ENCODE assay signal across 2 cellular contexts in the genomic region with DNA sequence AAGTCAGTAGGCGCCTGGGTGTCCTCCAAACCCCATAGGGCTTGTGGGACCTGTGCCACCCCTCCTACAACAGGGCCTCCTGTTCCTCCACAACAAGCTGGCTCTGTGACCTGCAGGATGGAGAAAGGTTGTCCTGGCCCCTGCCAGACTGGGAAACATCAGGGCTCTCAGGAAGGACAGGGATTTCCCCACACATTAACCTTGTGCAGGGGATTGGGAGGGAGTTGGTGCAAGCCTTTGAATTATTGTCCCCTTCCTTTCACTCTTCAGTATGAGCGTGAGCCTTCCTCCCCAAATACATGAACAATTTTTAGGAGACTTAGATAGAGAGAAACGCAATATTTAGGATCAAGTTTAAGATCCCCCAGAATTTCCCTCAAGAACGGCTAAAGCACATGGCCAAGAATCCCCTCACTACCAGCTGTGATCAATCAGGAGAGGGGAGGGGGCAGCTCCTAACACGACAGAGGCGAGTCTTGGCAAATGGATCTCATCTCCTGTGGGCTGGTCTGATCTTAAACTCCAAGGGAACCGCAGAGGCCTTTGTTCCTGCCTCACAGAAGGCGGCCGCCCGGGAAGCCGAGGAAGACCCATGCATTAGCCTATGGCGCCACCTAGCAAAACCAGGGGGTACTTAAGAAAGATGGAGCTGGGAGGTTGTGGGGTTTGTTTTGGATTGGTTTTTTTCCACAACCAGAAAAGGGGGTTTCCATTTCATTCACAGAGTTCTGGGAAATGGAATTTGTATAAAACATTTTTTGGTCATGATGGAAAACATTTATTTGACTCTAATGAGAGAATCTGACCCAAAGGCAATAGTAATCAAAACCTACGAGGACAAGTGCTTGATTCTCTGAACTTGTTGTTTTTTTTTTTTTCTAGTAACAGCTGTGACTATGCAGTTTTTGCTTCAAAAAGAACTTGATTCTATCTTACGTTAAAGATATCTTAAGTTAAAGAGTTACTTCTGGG.
TF ChIP-seq lines count a peak whose summit lies in the region.

No MANE protein-coding gene starts in this region.

TF ChIP-seq in SK-N-SH treated with all-trans-retinoic acid at 6 μM for 48 hours, 23 proteins besides CTCF, POLR2A, EP300 and RAD21 (continued from another document):
- TF ChIP-seq, protein P1, sequence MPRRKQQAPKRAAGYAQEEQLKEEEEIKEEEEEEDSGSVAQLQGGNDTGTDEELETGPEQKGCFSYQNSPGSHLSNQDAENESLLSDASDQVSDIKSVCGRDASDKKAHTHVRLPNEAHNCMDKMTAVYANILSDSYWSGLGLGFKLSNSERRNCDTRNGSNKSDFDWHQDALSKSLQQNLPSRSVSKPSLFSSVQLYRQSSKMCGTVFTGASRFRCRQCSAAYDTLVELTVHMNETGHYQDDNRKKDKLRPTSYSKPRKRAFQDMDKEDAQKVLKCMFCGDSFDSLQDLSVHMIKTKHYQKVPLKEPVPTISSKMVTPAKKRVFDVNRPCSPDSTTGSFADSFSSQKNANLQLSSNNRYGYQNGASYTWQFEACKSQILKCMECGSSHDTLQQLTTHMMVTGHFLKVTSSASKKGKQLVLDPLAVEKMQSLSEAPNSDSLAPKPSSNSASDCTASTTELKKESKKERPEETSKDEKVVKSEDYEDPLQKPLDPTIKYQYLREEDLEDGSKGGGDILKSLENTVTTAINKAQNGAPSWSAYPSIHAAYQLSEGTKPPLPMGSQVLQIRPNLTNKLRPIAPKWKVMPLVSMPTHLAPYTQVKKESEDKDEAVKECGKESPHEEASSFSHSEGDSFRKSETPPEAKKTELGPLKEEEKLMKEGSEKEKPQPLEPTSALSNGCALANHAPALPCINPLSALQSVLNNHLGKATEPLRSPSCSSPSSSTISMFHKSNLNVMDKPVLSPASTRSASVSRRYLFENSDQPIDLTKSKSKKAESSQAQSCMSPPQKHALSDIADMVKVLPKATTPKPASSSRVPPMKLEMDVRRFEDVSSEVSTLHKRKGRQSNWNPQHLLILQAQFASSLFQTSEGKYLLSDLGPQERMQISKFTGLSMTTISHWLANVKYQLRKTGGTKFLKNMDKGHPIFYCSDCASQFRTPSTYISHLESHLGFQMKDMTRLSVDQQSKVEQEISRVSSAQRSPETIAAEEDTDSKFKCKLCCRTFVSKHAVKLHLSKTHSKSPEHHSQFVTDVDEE (CRISPR knock-in tag; IDR thresholded peaks at IDR 0.05): no peak

TF ChIP-seq in GM12878, 131 proteins besides CTCF, POLR2A, EP300 and RAD21 (continued from another document):
- TF ChIP-seq, protein P2, sequence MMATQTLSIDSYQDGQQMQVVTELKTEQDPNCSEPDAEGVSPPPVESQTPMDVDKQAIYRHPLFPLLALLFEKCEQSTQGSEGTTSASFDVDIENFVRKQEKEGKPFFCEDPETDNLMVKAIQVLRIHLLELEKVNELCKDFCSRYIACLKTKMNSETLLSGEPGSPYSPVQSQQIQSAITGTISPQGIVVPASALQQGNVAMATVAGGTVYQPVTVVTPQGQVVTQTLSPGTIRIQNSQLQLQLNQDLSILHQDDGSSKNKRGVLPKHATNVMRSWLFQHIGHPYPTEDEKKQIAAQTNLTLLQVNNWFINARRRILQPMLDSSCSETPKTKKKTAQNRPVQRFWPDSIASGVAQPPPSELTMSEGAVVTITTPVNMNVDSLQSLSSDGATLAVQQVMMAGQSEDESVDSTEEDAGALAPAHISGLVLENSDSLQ (IDR thresholded peaks at IDR 0.05): no peak
- peak; percentile 66 for TF ChIP-seq YY1 (IDR thresholded peaks at IDR 0.05; ENCODE audit: low read depth, low read length)
